Comparison of ENCODE assay signal across 7 cellular contexts in genomic region chr2:16382451-16382850, GRCh38.
"Had no signal": no experiment of that assay in that cellular context is flagged by ENCODE, and none has a peak within 500 bp of the region (broad histone marks: within the 10 kb centered on the region; RNA-seq: fewer than 3 reads in every experiment).

No MANE protein-coding gene starts in this region.

- ATAC-seq: HCT116, HepG2 had no signal

- H3K4me1 Mint-ChIP-seq: IgD-negative memory B cell had no signal

- H3K27ac Mint-ChIP-seq: HFFc6, IgD-negative memory B cell had no signal

- H3K36me3 Mint-ChIP-seq: IgD-negative memory B cell had no signal

- DNase-seq: GM23248, GOT3, H7, HFFc6 had no signal

- H3K27me3 Mint-ChIP-seq: IgD-negative memory B cell had no signal

- H3K4me3 Mint-ChIP-seq: HFFc6, IgD-negative memory B cell had no signal
